ENCODE assay signal across 8 cellular contexts in genomic region chr16:20674684-20675487, GRCh38. TPM values are rescaled to one million over a fixed set of nuclear protein-coding genes. Genes with fewer than 3 reads are reported as not detected.
A peak's percentile ranks its signal among the peaks of the same experiment; 100 is the strongest.
DNase-seq lines count a peak whose midpoint lies in the region; TF ChIP-seq lines count a peak whose summit lies in the region.

No MANE protein-coding gene starts in this region.

- H3K4me3 ChIP-seq in Loucy (ENCODE audit: low read length, poor library complexity, severe bottlenecking) (no peak overlapping the region), endocrine pancreas (ENCODE audit: control insufficient read depth, insufficient read depth, low read length) (peak overlapping the region; percentile 72), osteoblast (ENCODE audit: insufficient read depth, low read length) (no peak overlapping the region)

- peaks cover 17% of the 10 kb centered on the region for H3K4me1 ChIP-seq in Loucy (ENCODE audit: insufficient read depth, low read length, poor library complexity, severe bottlenecking)
- H3K4me1 ChIP-seq in endocrine pancreas (ENCODE audit: control insufficient read depth, insufficient read depth, low read length) = no peaks in the 10 kb centered on the region
- no peaks in the 10 kb centered on the region for H3K4me1 ChIP-seq in osteoblast (ENCODE audit: insufficient read depth, low read length)

- TF ChIP-seq CTCF in C4-2B (conservative IDR thresholded peaks at IDR 0.05) (no peak), Loucy (conservative IDR thresholded peaks at IDR 0.05; ENCODE audit: low read length) (no peak), osteoblast (IDR thresholded peaks at IDR 0.05; ENCODE audit: extremely low read depth, low read depth, low read length) (no peak)

- no peaks in the 10 kb centered on the region for H3K9me3 ChIP-seq in Loucy (ENCODE audit: insufficient read depth, low read depth, low read length)
- H3K9me3 ChIP-seq in endocrine pancreas (ENCODE audit: control insufficient read depth, low read length) = no peaks in the 10 kb centered on the region
- no peaks in the 10 kb centered on the region for H3K9me3 ChIP-seq in osteoblast (ENCODE audit: low read depth, low read length)

- no peaks in the 10 kb centered on the region for H3K36me3 ChIP-seq in Loucy (ENCODE audit: insufficient read depth, low read length)
- H3K36me3 ChIP-seq in endocrine pancreas (ENCODE audit: control insufficient read depth, insufficient read depth, low read length) = no peaks in the 10 kb centered on the region
- no peaks in the 10 kb centered on the region for H3K36me3 ChIP-seq in osteoblast (ENCODE audit: insufficient read depth, low read length)

- H4K20me1 ChIP-seq in Loucy (ENCODE audit: insufficient read depth, low read length, poor library complexity, severe bottlenecking) = no peaks in the 10 kb centered on the region
- H4K20me1 ChIP-seq in osteoblast (ENCODE audit: insufficient read depth, low read length) = no peaks in the 10 kb centered on the region

- H3K27me3 ChIP-seq in Loucy (ENCODE audit: insufficient read depth, low read length, poor library complexity, severe bottlenecking) (no peaks in the 10 kb centered on the region), endocrine pancreas (ENCODE audit: control insufficient read depth, insufficient read depth, low read length) (no peaks in the 10 kb centered on the region), osteoblast (ENCODE audit: insufficient read depth, low read length) (no peaks in the 10 kb centered on the region)

- H2AFZ ChIP-seq in Loucy (ENCODE audit: low read length) = no peak overlapping the region
- no peak overlapping the region for H2AFZ ChIP-seq in osteoblast (ENCODE audit: low read length)

- no peaks in the 10 kb centered on the region for H3K9me2 ChIP-seq in Loucy (replicated peaks; ENCODE audit: low read depth, low read length)

- DNase-seq in myocyte (ENCODE audit: low read depth) = peak; percentile 9
- no peak for DNase-seq in HT-29 (ENCODE audit: low spot score)
- no peak for DNase-seq in osteoblast (ENCODE audit: insufficient read length, low spot score, missing footprints)
- DNase-seq in GOT3 (lab: John Stamatoyannopoulos, UW) = no peak
- no peak for DNase-seq in superior temporal gyrus (ENCODE audit: extremely low spot score)

- H3K27ac ChIP-seq in C4-2B = peak overlapping the region; percentile 42
- no peak overlapping the region for H3K27ac ChIP-seq in osteoblast (ENCODE audit: low read depth, low read length)

- H3K9ac ChIP-seq in Loucy (ENCODE audit: low read depth, low read length, poor library complexity, severe bottlenecking) (no peak overlapping the region), endocrine pancreas (ENCODE audit: control insufficient read depth, insufficient read depth, low read length) (peak overlapping the region; percentile 13)

- H3K79me2 ChIP-seq in Loucy (ENCODE audit: insufficient read depth, low read length) = no peaks in the 10 kb centered on the region
- no peaks in the 10 kb centered on the region for H3K79me2 ChIP-seq in osteoblast (ENCODE audit: insufficient read depth, low read length)

- H3K4me2 ChIP-seq in Loucy (ENCODE audit: low read depth, low read length, poor library complexity, severe bottlenecking) = peak overlapping the region; percentile 17
- no peak overlapping the region for H3K4me2 ChIP-seq in osteoblast (ENCODE audit: insufficient read depth, low read length)

- no peaks in the 10 kb centered on the region for H3F3A ChIP-seq in Loucy (ENCODE audit: low read depth)

RNA-seq across cellular contexts. Expression of gene ACSM1, which starts 22.6 kb away (rescaled TPM):
- total RNA-seq in myocyte = not detected in 2 replicates
- polyA plus RNA-seq in myocyte (2012) = not detected
- total RNA-seq in HT-29 (2014; rRNA removed; shearing (Covaris generic)) = not detected in 2 replicates
- not detected in 2 replicates for total RNA-seq in osteoblast
